Comparison of ENCODE assay signal across 20 cellular contexts in genomic region chr14:23089498-23090253, GRCh38. TPM values are rescaled to one million over a fixed set of nuclear protein-coding genes. Genes with fewer than 3 reads are reported as not detected.
"Had no signal": no experiment of that assay in that cellular context is flagged by ENCODE, and none has a peak within 500 bp of the region (broad histone marks: within the 10 kb centered on the region; RNA-seq: fewer than 3 reads in every experiment).

No MANE protein-coding gene starts in this region.

- H3K27ac ChIP-seq: esophagus muscularis mucosa, right atrium auricular region, suprapubic skin, uterus had no signal

- H3K27me3 ChIP-seq: esophagus muscularis mucosa, right atrium auricular region, suprapubic skin, uterus had no signal

- H3K4me2 ChIP-seq: smooth muscle cell had no signal

- H3K4me3 ChIP-seq: esophagus muscularis mucosa, lung, right atrium auricular region, smooth muscle cell, suprapubic skin, uterus had no signal

- ATAC-seq: activated CD8-positive, alpha-beta memory T cell treated with anti-CD3 and anti-CD28 coated beads, Interleukin-2, amount 10 ng/mL, durations not matched to agents 7 days and 5 days; activated T-cell treated with anti-CD3 and anti-CD28 coated beads, Interleukin-2, amount 50 U/mL, for 72 hours; left cardiac atrium; naive thymus-derived CD4-positive, alpha-beta T cell; SK-N-SH treated with all-trans-retinoic acid at 6 μM for 48 hours had no signal

- H3K4me1 ChIP-seq: uterus had no signal

- H3K4me3 Mint-ChIP-seq: activated CD8-positive, alpha-beta memory T cell treated with anti-CD3 and anti-CD28 coated beads, Interleukin-2, amount 10 ng/mL, durations not matched to agents 7 days and 5 days; activated T-cell treated with anti-CD3 and anti-CD28 coated beads, Interleukin-2, amount 50 U/mL, for 72 hours; naive thymus-derived CD4-positive, alpha-beta T cell; T-helper 1 cell treated with Interleukin-12 subunit alpha and Interleukin-12 subunit beta and Interleukin-4 antibody, amounts not matched to agents 30 μg/mL and 1 μg/mL, for 36 hours had no signal

- H3K9me3 Mint-ChIP-seq: activated T-cell treated with anti-CD3 and anti-CD28 coated beads, Interleukin-2, amount 50 U/mL, for 72 hours; T-helper 1 cell treated with Interleukin-12 subunit alpha and Interleukin-12 subunit beta and Interleukin-4 antibody, amounts not matched to agents 30 μg/mL and 1 μg/mL, for 36 hours had no signal

- H3K9me3 ChIP-seq: esophagus muscularis mucosa, right atrium auricular region, suprapubic skin, uterus had no signal

- H3K36me3 ChIP-seq: uterus had no signal

- DNase-seq: activated CD4-positive, alpha-beta T cell treated with anti-CD3 and anti-CD28 coated beads, Interleukin-2, amount 50 U/mL, for 4 hours; activated CD8-positive, alpha-beta memory T cell treated with anti-CD3 and anti-CD28 coated beads, Interleukin-2, amount 10 ng/mL, durations not matched to agents 7 days and 5 days; activated naive CD4-positive, alpha-beta T cell treated with anti-CD3 and anti-CD28 coated beads, Interleukin-2, amount 50 U/mL, for 16 hours; activated T-cell treated with anti-CD3 and anti-CD28 coated beads, Interleukin-2, amount 50 U/mL, for 72 hours; anterior cingulate cortex; cerebellar nuclear complex; head of caudate nucleus; left cardiac atrium; naive thymus-derived CD4-positive, alpha-beta T cell; stimulated activated naive CD4-positive, alpha-beta T cell; uterus had no signal

- H3K27ac Mint-ChIP-seq: activated CD8-positive, alpha-beta memory T cell treated with anti-CD3 and anti-CD28 coated beads, Interleukin-2, amount 10 ng/mL, durations not matched to agents 7 days and 5 days; T-helper 1 cell treated with Interleukin-12 subunit alpha and Interleukin-12 subunit beta and Interleukin-4 antibody, amounts not matched to agents 30 μg/mL and 1 μg/mL, for 36 hours had no signal

- H3K27me3 Mint-ChIP-seq: activated CD8-positive, alpha-beta memory T cell treated with anti-CD3 and anti-CD28 coated beads, Interleukin-2, amount 10 ng/mL, durations not matched to agents 7 days and 5 days; naive thymus-derived CD4-positive, alpha-beta T cell had no signal

RNA-seq across cellular contexts. Expression of gene CIROP, which starts 15.1 kb away (rescaled TPM):
- total RNA-seq: activated CD8-positive, alpha-beta memory T cell treated with anti-CD3 and anti-CD28 coated beads, Interleukin-2, amount 10 ng/mL, durations not matched to agents 7 days and 5 days; activated T-cell treated with anti-CD3 and anti-CD28 coated beads, Interleukin-2, amount 50 U/mL, for 72 hours; dermis blood vessel endothelial cell; fibroblast of villous mesenchyme; left cardiac atrium; lung; naive thymus-derived CD4-positive, alpha-beta T cell; right atrium auricular region; smooth muscle cell; suprapubic skin; uterus had no signal
- polyA plus RNA-seq: lung; naive thymus-derived CD4-positive, alpha-beta T cell; smooth muscle cell had no signal

RNA-seq across cellular contexts. Expression of gene CEBPE, which starts 29.4 kb away (rescaled TPM):
- total RNA-seq: dermis blood vessel endothelial cell, fibroblast of villous mesenchyme, left cardiac atrium, right atrium auricular region, smooth muscle cell, suprapubic skin, uterus had no signal
- polyA plus RNA-seq: smooth muscle cell had no signal
